29 cellular contexts compared by ENCODE assay signal in the genomic region with DNA sequence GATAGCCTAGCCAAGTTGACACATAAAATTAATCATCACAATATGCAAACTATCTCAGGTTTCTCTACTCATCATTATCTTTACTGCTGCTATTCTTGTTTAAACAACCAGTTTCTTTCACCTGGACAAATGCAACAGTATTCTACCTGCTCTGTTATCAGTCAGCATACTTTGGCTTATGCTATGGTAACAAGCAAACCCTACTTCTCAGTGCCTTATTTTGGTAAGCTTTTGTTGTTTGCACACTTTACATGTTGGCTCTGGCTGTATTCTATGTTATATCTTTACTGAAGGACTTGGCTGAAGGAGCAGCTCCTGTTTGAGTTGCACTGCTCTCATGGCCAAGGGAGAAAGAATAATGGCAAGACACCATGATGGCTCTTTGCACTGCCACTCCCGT.
"Had no signal": no experiment of that assay in that cellular context is flagged by ENCODE, and none has a peak within 500 bp of the region (broad histone marks: within the 10 kb centered on the region; RNA-seq: fewer than 3 reads in every experiment).

No MANE protein-coding gene starts in this region.

- H3K4me3 Mint-ChIP-seq: activated CD4-positive, alpha-beta memory T cell treated with anti-CD3 and anti-CD28 coated beads for 36 hours; activated CD4-positive, alpha-beta T cell treated with anti-CD3 and anti-CD28 coated beads for 36 hours; activated CD4-positive, alpha-beta T cell treated with anti-CD3 and anti-CD28 coated beads, Interleukin-2, amount 10 ng/mL, durations not matched to agents 24 days and 14 days; activated CD8-positive, alpha-beta memory T cell treated with anti-CD3 and anti-CD28 coated beads, Interleukin-2, amount 10 ng/mL, durations not matched to agents 7 days and 5 days; activated CD8-positive, alpha-beta T cell treated with anti-CD3 and anti-CD28 coated beads, Interleukin-2, amount 10 ng/mL, durations not matched to agents 7 days and 5 days; activated naive CD4-positive, alpha-beta T cell treated with anti-CD3 and anti-CD28 coated beads for 36 hours; activated naive CD4-positive, alpha-beta T cell treated with anti-CD3 and anti-CD28 coated beads, Interleukin-2, amount 50 U/mL, for 24 hours; activated naive CD8-positive, alpha-beta T cell treated with anti-CD3 and anti-CD28 coated beads for 36 hours; activated naive CD8-positive, alpha-beta T cell treated with anti-CD3 and anti-CD28 coated beads, Interleukin-2, amount 50 U/mL, for 24 hours; activated T-helper 1 cell treated with anti-CD3 and anti-CD28 coated beads, Interleukin-12 subunit alpha, Interleukin-12 subunit beta, Interleukin-2, Interleukin-4 antibody, amounts not matched to agents 30 ng/mL and 10 ng/mL and 1 ng/mL, durations not matched to agents 14 hours and 24 hours and 36 hours had no signal

- H3K27me3 Mint-ChIP-seq: activated CD4-positive, alpha-beta T cell treated with anti-CD3 and anti-CD28 coated beads for 36 hours; activated CD4-positive, alpha-beta T cell treated with anti-CD3 and anti-CD28 coated beads, Interleukin-2, amount 10 ng/mL, durations not matched to agents 24 days and 14 days; activated naive CD8-positive, alpha-beta T cell treated with anti-CD3 and anti-CD28 coated beads, Interleukin-2, amount 50 U/mL, for 24 hours had no signal

- H3K27ac ChIP-seq: adrenal gland, body of pancreas, cardiac muscle cell, colonic mucosa had no signal

- H3K36me3 ChIP-seq: adrenal gland, cardiac muscle cell, colonic mucosa had no signal

- H3K9me3 Mint-ChIP-seq: activated CD4-positive, alpha-beta memory T cell treated with anti-CD3 and anti-CD28 coated beads for 36 hours; activated CD4-positive, alpha-beta T cell treated with anti-CD3 and anti-CD28 coated beads, Interleukin-2, amount 10 ng/mL, durations not matched to agents 24 days and 14 days; activated naive CD4-positive, alpha-beta T cell treated with anti-CD3 and anti-CD28 coated beads for 36 hours; activated naive CD4-positive, alpha-beta T cell treated with anti-CD3 and anti-CD28 coated beads, Interleukin-2, amount 50 U/mL, for 24 hours; activated naive CD8-positive, alpha-beta T cell treated with anti-CD3 and anti-CD28 coated beads for 36 hours; activated naive CD8-positive, alpha-beta T cell treated with anti-CD3 and anti-CD28 coated beads, Interleukin-2, amount 50 U/mL, for 24 hours; activated T-helper 1 cell treated with anti-CD3 and anti-CD28 coated beads, Interleukin-12 subunit alpha, Interleukin-12 subunit beta, Interleukin-2, Interleukin-4 antibody, amounts not matched to agents 30 ng/mL and 10 ng/mL and 1 ng/mL, durations not matched to agents 14 hours and 24 hours and 36 hours; activated T-helper 2 cell treated with anti-CD3 and anti-CD28 coated beads, Interferon-gamma antibody, Interleukin-2, Interleukin-4, amounts not matched to agents 10 μg/mL and 5 μg/mL and 100 μg/mL, durations not matched to agents 14 hours and 24 hours and 36 hours had no signal

- H3K4me1 ChIP-seq: adrenal gland, body of pancreas, colonic mucosa had no signal

- H3K4me1 Mint-ChIP-seq: activated CD4-positive, alpha-beta T cell treated with anti-CD3 and anti-CD28 coated beads for 36 hours; activated CD4-positive, alpha-beta T cell treated with anti-CD3 and anti-CD28 coated beads, Interleukin-2, amount 10 ng/mL, durations not matched to agents 24 days and 14 days; activated CD8-positive, alpha-beta memory T cell treated with anti-CD3 and anti-CD28 coated beads, Interleukin-2, amount 10 ng/mL, durations not matched to agents 7 days and 5 days; activated naive CD4-positive, alpha-beta T cell treated with anti-CD3 and anti-CD28 coated beads, Interleukin-2, amount 50 U/mL, for 24 hours; activated naive CD8-positive, alpha-beta T cell treated with anti-CD3 and anti-CD28 coated beads for 36 hours; activated naive CD8-positive, alpha-beta T cell treated with anti-CD3 and anti-CD28 coated beads, Interleukin-2, amount 50 U/mL, for 24 hours had no signal

- H3K4me3 ChIP-seq: adrenal gland, body of pancreas, cardiac muscle cell, colonic mucosa had no signal

- ATAC-seq: activated CD4-positive, alpha-beta T cell treated with anti-CD3 and anti-CD28 coated beads for 36 hours; activated CD8-positive, alpha-beta memory T cell treated with anti-CD3 and anti-CD28 coated beads, Interleukin-2, amount 10 ng/mL, durations not matched to agents 7 days and 5 days; activated CD8-positive, alpha-beta T cell treated with anti-CD3 and anti-CD28 coated beads, Interleukin-2, amount 10 ng/mL, durations not matched to agents 7 days and 5 days; activated naive CD8-positive, alpha-beta T cell treated with anti-CD3 and anti-CD28 coated beads, Interleukin-2, amount 50 U/mL, for 24 hours; body of pancreas; esophagus mucosa had no signal

- H3K27ac Mint-ChIP-seq: activated CD4-positive, alpha-beta memory T cell treated with anti-CD3 and anti-CD28 coated beads for 36 hours; activated CD4-positive, alpha-beta T cell treated with anti-CD3 and anti-CD28 coated beads for 36 hours; activated CD4-positive, alpha-beta T cell treated with anti-CD3 and anti-CD28 coated beads, Interleukin-2, amount 10 ng/mL, durations not matched to agents 24 days and 14 days; activated CD8-positive, alpha-beta memory T cell treated with anti-CD3 and anti-CD28 coated beads, Interleukin-2, amount 10 ng/mL, durations not matched to agents 7 days and 5 days; activated CD8-positive, alpha-beta T cell treated with anti-CD3 and anti-CD28 coated beads, Interleukin-2, amount 10 ng/mL, durations not matched to agents 7 days and 5 days; activated naive CD4-positive, alpha-beta T cell treated with anti-CD3 and anti-CD28 coated beads for 36 hours; activated naive CD4-positive, alpha-beta T cell treated with anti-CD3 and anti-CD28 coated beads, Interleukin-2, amount 50 U/mL, for 24 hours; activated naive CD8-positive, alpha-beta T cell treated with anti-CD3 and anti-CD28 coated beads for 36 hours; activated naive CD8-positive, alpha-beta T cell treated with anti-CD3 and anti-CD28 coated beads, Interleukin-2, amount 50 U/mL, for 24 hours; activated T-helper 1 cell treated with anti-CD3 and anti-CD28 coated beads, Interleukin-12 subunit alpha, Interleukin-12 subunit beta, Interleukin-2, Interleukin-4 antibody, amounts not matched to agents 30 ng/mL and 10 ng/mL and 1 ng/mL, durations not matched to agents 14 hours and 24 hours and 36 hours; activated T-helper 2 cell treated with anti-CD3 and anti-CD28 coated beads, Interferon-gamma antibody, Interleukin-2, Interleukin-4, amounts not matched to agents 10 μg/mL and 5 μg/mL and 100 μg/mL, durations not matched to agents 14 hours and 24 hours and 36 hours had no signal

- H3K36me3 Mint-ChIP-seq: activated CD4-positive, alpha-beta memory T cell treated with anti-CD3 and anti-CD28 coated beads for 36 hours; activated CD8-positive, alpha-beta memory T cell treated with anti-CD3 and anti-CD28 coated beads, Interleukin-2, amount 10 ng/mL, durations not matched to agents 7 days and 5 days; activated naive CD4-positive, alpha-beta T cell treated with anti-CD3 and anti-CD28 coated beads, Interleukin-2, amount 50 U/mL, for 24 hours; activated naive CD8-positive, alpha-beta T cell treated with anti-CD3 and anti-CD28 coated beads for 36 hours had no signal

- H3K9me3 ChIP-seq: adrenal gland, body of pancreas, colonic mucosa had no signal

- DNase-seq: activated CD4-positive, alpha-beta memory T cell treated with anti-CD3 and anti-CD28 coated beads for 36 hours; activated CD4-positive, alpha-beta T cell treated with anti-CD3 and anti-CD28 coated beads for 36 hours; activated CD4-positive, alpha-beta T cell treated with anti-CD3 and anti-CD28 coated beads, Interleukin-2, amount 10 ng/mL, durations not matched to agents 24 days and 14 days; activated CD4-positive, CD25-positive, alpha-beta regulatory T cell; activated CD4-positive, CD25-positive, alpha-beta regulatory T cell treated with anti-CD3 and anti-CD28 coated beads, Interleukin-2, amount 50 U/mL, for 72 hours; activated CD8-positive, alpha-beta memory T cell treated with anti-CD3 and anti-CD28 coated beads, Interleukin-2, amount 10 ng/mL, durations not matched to agents 7 days and 5 days; activated CD8-positive, alpha-beta memory T cell treated with anti-CD3 and anti-CD28 coated beads, Interleukin-2, amount 50 U/mL, for 4 hours; activated CD8-positive, alpha-beta T cell treated with anti-CD3 and anti-CD28 coated beads, Interleukin-2, amount 10 ng/mL, durations not matched to agents 7 days and 5 days; activated effector memory CD4-positive, alpha-beta T cell treated with anti-CD3 and anti-CD28 coated beads, Interleukin-2, amount 50 U/mL, for 16 hours; activated naive CD4-positive, alpha-beta T cell treated with anti-CD3 and anti-CD28 coated beads for 36 hours; activated naive CD8-positive, alpha-beta T cell treated with anti-CD3 and anti-CD28 coated beads for 36 hours; activated naive CD8-positive, alpha-beta T cell treated with anti-CD3 and anti-CD28 coated beads, Interleukin-2, amount 50 U/mL, for 24 hours; activated T-cell treated with anti-CD3 and anti-CD28 coated beads, Interleukin-2, amount 50 U/mL, for 1 hour; activated T-cell treated with anti-CD3 and anti-CD28 coated beads, Interleukin-2, amount 50 U/mL, for 48 hours; adrenal gland; amygdala; aorta; body of pancreas; central memory CD4-positive, alpha-beta T cell; cerebellar nuclear complex; colonic mucosa; effector CD8-positive, alpha-beta T cell; foreskin fibroblast; T-helper 2 cell had no signal

- H3K27me3 ChIP-seq: adrenal gland, body of pancreas, cardiac muscle cell, colonic mucosa had no signal
